9 cellular contexts compared by ENCODE assay signal in the genomic region with DNA sequence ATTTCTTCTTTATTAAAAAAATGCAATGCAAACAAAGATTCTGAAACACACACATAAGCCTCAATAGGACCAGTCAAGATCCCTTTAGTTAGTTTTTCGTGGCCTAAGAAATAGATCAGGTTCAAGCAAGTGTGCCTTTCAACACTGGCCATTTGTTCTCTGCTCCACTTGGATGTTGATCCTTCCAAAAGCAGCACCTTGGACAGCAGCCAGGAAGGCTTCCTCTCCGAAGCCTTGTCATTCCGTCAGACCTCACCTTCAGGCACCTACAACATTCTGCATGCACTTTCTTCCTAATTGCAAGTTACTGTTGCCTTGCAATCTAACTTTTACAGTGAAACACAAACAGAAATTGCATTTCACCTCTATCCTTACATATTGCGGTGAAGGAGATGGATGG.
DNase-seq lines count a peak whose midpoint lies in the region; ATAC-seq and TF ChIP-seq lines count a peak whose summit lies in the region.
"Had no signal": no experiment of that assay in that cellular context is flagged by ENCODE, and none has a peak within 500 bp of the region (broad histone marks: within the 10 kb centered on the region; RNA-seq: fewer than 3 reads in every experiment).

No MANE protein-coding gene starts in this region.

- H3K27me3 ChIP-seq in Karpas-422 (ENCODE audit: low read length), result no peaks in the 10 kb centered on the region
- H3K27me3 ChIP-seq in body of pancreas, result no peaks in the 10 kb centered on the region

- peaks cover 8% of the 10 kb centered on the region for H3K27me3 Mint-ChIP-seq in Calu3 (ENCODE audit: unreplicated experiment)

- no peak overlapping the region for H3K27ac ChIP-seq in Karpas-422 (ENCODE audit: low read length)
- no peak overlapping the region for H3K27ac ChIP-seq in body of pancreas

- no peak overlapping the region for H3K4me2 ChIP-seq in Karpas-422 (ENCODE audit: low read depth, low read length, poor library complexity, severe bottlenecking)

- H3K9me3 ChIP-seq in Karpas-422 (ENCODE audit: low read length) (no peaks in the 10 kb centered on the region), body of pancreas (no peaks in the 10 kb centered on the region)

- no peak for ATAC-seq in body of pancreas
- ATAC-seq in HG02642 (IDR thresholded peaks at IDR 0.05; ENCODE audit: poor library complexity, unreplicated experiment), result no peak

- no peak for TF ChIP-seq POLR2A in body of pancreas (IDR thresholded peaks at IDR 0.05)

- no peak overlapping the region for H3K4me3 ChIP-seq in Karpas-422 (ENCODE audit: low read length)
- no peak overlapping the region for H3K4me3 ChIP-seq in body of pancreas

- CTCF ChIA-PET in Calu3 (lab: Charles Lee), result no interaction called here

- no peaks in the 10 kb centered on the region for H3K9me3 Mint-ChIP-seq in Calu3 (ENCODE audit: low read depth, unreplicated experiment)

- no peak overlapping the region for H3K4me3 Mint-ChIP-seq in Calu3 (ENCODE audit: low read depth, unreplicated experiment)

- H3K9ac ChIP-seq in Karpas-422 (ENCODE audit: low read length), result no peak overlapping the region

- H2AFZ ChIP-seq in Karpas-422 (ENCODE audit: low read length), result no peak overlapping the region

- H3K4me1 ChIP-seq in Karpas-422 (ENCODE audit: low read length) (no peaks in the 10 kb centered on the region), body of pancreas (no peaks in the 10 kb centered on the region)

- WGBS in body of pancreas, 2 donors, result 53 to 65% methylated on average over 4 of the region's 4 CpGs

- H3K4me1 Mint-ChIP-seq in Calu3 (ENCODE audit: low read depth, unreplicated experiment), result no peaks in the 10 kb centered on the region

- BruUV-seq in Calu3 (replicated peaks; lab: Mats Ljungman, UMichigan), result no TSS peak

- H3K9me2 ChIP-seq in Karpas-422 (replicated peaks; ENCODE audit: insufficient read depth, low read length), result no peaks in the 10 kb centered on the region

- DNase-seq in Calu3, result peak; percentile 17
- peak; percentile 52 for DNase-seq in Karpas-422
- peak in 3 of 4 donors; percentile 16 to 27 (median 26) for DNase-seq in body of pancreas
- peak; percentile 33 for DNase-seq in kidney tubule cell (ENCODE audit: low spot score)
- no peak for DNase-seq in NCI-H1092 treated with DMSO at 0.1 percent for 48 hours (lab: John Stamatoyannopoulos, UW)
- no peak for DNase-seq in SHP77 treated with DMSO at 0.1 percent for 48 hours (lab: John Stamatoyannopoulos, UW)
- DNase-seq in NCI-H2081 treated with DMSO at 0.1 percent for 48 hours (lab: John Stamatoyannopoulos, UW), result no peak
- DNase-seq: NCI-H187 had no signal

- TF ChIP-seq CTCF in Calu3 (IDR thresholded peaks at IDR 0.05; ENCODE audit: unreplicated experiment) (no peak), body of pancreas (IDR thresholded peaks at IDR 0.05) (no peak)

- intact Hi-C loops in Calu3 (cut with micrococcal nuclease; ENCODE audit: unreplicated experiment) (no loop called here), body of pancreas (cut with DNase I) (no loop called here)

- no peaks in the 10 kb centered on the region for H3K79me2 ChIP-seq in Karpas-422 (ENCODE audit: low read length)

- no peaks in the 10 kb centered on the region for H3K36me3 Mint-ChIP-seq in Calu3 (ENCODE audit: insufficient read depth, unreplicated experiment)

- no peak overlapping the region for H3K27ac Mint-ChIP-seq in Calu3 (ENCODE audit: unreplicated experiment)

- H4K20me1 ChIP-seq in Karpas-422 (ENCODE audit: insufficient read depth, low read depth, low read length), result no peaks in the 10 kb centered on the region

- no peaks in the 10 kb centered on the region for H3K36me3 ChIP-seq in Karpas-422 (ENCODE audit: insufficient read depth, low read length)
- no peaks in the 10 kb centered on the region for H3K36me3 ChIP-seq in body of pancreas (replicated peaks in 1 of 2; ENCODE audit: insufficient read depth in 1 of 2, low read depth in 2 of 2)

Comparison
In these comparisons a context has a peak if more than half of its experiments do, and no peak if none do; other contexts are left out.
1. DNase-seq: peak in Calu3 (single experiment), Karpas-422 (single experiment), body of pancreas (3 of 4) and kidney tubule cell (single experiment); none in NCI-H1092 treated with DMSO at 0.1 percent for 48 hours (single experiment), SHP77 treated with DMSO at 0.1 percent for 48 hours (single experiment) and NCI-H2081 treated with DMSO at 0.1 percent for 48 hours (single experiment).